In the genomic region with DNA sequence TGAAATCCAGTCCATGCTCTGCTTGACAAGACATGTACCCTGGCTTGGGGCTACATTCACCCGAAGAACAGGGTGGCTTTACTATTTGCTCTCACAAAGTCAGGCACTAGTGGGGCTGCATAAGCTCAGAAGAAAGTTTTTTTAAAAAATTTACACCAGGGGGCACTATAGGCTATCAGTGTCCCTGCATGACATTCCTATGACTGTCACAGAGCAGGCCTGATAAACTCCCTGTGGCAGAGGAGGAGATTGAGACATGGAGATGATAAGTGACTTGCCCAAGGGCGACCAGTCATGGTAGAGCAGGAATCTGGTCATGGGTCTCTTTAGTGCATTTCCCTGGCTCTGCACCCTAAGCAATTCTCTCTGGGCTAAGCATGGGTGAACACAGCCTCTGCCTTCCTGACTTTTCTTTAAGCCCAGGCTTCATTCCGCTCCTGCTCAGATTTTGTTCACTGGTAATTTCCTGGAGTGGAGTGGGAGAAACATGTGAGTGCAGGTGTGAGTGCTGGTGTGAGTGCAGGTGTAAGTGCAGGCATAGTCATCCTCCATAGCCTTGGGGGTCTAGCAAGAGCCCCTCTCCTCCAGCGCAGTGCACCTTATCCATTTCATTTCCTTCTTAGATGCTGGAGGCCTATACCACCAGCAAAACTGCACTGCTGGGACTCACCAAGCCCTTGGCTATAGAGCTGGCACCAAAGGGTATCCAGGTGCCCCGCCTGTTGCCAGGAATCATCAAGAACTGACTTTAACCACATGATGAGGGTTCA, we compare ENCODE assay signal across 8 cellular contexts.
DNase-seq lines count a peak whose midpoint lies in the region; ATAC-seq lines count a peak whose summit lies in the region.

No MANE protein-coding gene starts in this region.

- H2BK120ac ChIP-seq in mesendoderm (ENCODE audit: low read depth, low read length), result no peak overlapping the region

- H3K56ac ChIP-seq in mesendoderm (ENCODE audit: low read length), result no peak overlapping the region

- H3K79me1 ChIP-seq in mesendoderm (ENCODE audit: low read length), result no peaks in the 10 kb centered on the region

- no peak overlapping the region for H3K18ac ChIP-seq in mesendoderm (ENCODE audit: low read length)

- intact Hi-C loops in Right ventricle myocardium inferior (cut with DNase I) (loop anchor here (10.0 kb wide), 1 partner anchor 197 kb away; no protein-coding TSS in a partner anchor), cardiac septum (cut with DNase I) (no loop called here)

- DNase-seq in Right ventricle myocardium inferior (ENCODE audit: missing footprints) (no peak), cardiac septum (ENCODE audit: low spot score) (no peak), NCI-H1694 treated with DMSO at 0.1 percent for 48 hours (lab: John Stamatoyannopoulos, UW) (peak; percentile 19), cerebellar cortex (ENCODE audit: low spot score) (peak; percentile 22), mesendoderm (peak; percentile 92), UCSD-AML1 (lab: John Stamatoyannopoulos, UW; ENCODE audit: unreplicated experiment) (no peak)
- no peak for DNase-seq in activated naive CD4-positive, alpha-beta T cell treated with anti-CD3 and anti-CD28 coated beads, Interleukin-2, amount 50 U/mL, for 16 hours

- H3K36me3 ChIP-seq in mesendoderm (ENCODE audit: control insufficient read depth, insufficient read depth, low read length), result no peaks in the 10 kb centered on the region

- H3K9ac ChIP-seq in mesendoderm (ENCODE audit: low read length), result no peak overlapping the region

- H4K5ac ChIP-seq in mesendoderm (ENCODE audit: low read length), result no peak overlapping the region

- H3K23ac ChIP-seq in mesendoderm (ENCODE audit: low read length), result no peak overlapping the region

- H2BK15ac ChIP-seq in mesendoderm (replicated peaks; ENCODE audit: low read depth), result no peak overlapping the region

- no peak overlapping the region for H2AK5ac ChIP-seq in mesendoderm (ENCODE audit: low read length)

- no peak overlapping the region for H3K27ac ChIP-seq in mesendoderm (ENCODE audit: low read depth, low read length)

- no peak overlapping the region for H3K4ac ChIP-seq in mesendoderm (ENCODE audit: low read depth, low read length)

- no peaks in the 10 kb centered on the region for H3K79me2 ChIP-seq in mesendoderm (ENCODE audit: control insufficient read depth, insufficient read depth, low read length)

- H2BK5ac ChIP-seq in mesendoderm (ENCODE audit: low read length), result no peak overlapping the region

- ATAC-seq in Right ventricle myocardium inferior (peak; percentile 42), GM19328 (IDR thresholded peaks at IDR 0.05; ENCODE audit: unreplicated experiment) (no peak)

- WGBS in mesendoderm (ENCODE audit: extremely low coverage, insufficient coverage, low lambda C conversion rate), result no CpG with 5 or more reads among the region's 5 CpGs

- no peaks in the 10 kb centered on the region for H3K27me3 ChIP-seq in mesendoderm (ENCODE audit: insufficient read depth, low read length, poor library complexity)

- H3K4me2 ChIP-seq in mesendoderm (ENCODE audit: low read length), result no peak overlapping the region

- H4K8ac ChIP-seq in mesendoderm (ENCODE audit: low read depth, low read length), result no peak overlapping the region

- no peaks in the 10 kb centered on the region for H3K4me1 ChIP-seq in mesendoderm (ENCODE audit: control insufficient read depth, low read depth, low read length)

- no peak overlapping the region for H3K4me3 ChIP-seq in mesendoderm (ENCODE audit: low read length)

Comparison
In these comparisons a context has a peak if more than half of its experiments do, and no peak if none do; other contexts are left out.
1. DNase-seq: peak in NCI-H1694 treated with DMSO at 0.1 percent for 48 hours (single experiment), cerebellar cortex (single experiment) and mesendoderm (single experiment); none in Right ventricle myocardium inferior (single experiment), cardiac septum (single experiment), UCSD-AML1 (single experiment) and activated naive CD4-positive, alpha-beta T cell treated with anti-CD3 and anti-CD28 coated beads, Interleukin-2, amount 50 U/mL, for 16 hours (single experiment).